ENCODE assay signal across 25 cellular contexts in the genomic region with DNA sequence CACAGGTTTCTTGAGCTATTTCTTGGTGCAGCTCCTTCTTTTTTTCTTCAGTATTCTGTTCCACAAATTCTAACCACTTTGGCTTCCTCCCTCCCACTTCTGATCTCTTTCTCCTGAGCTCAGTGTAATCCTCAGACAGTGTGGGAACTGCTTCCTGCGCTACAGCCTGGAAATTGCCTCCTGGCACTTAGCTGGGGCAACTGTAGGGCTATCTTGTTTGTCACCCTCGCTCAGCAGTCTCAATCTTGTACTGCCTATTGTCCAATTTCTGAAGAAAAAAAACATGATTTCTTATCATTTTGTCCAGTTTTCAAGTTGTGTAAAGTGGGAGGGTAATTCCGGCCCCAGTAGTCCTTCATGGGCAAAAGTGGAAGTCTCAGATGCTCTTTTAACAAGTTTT.
"Had no signal": no experiment of that assay in that cellular context is flagged by ENCODE, and none has a peak within 500 bp of the region (broad histone marks: within the 10 kb centered on the region; RNA-seq: fewer than 3 reads in every experiment).

No MANE protein-coding gene starts in this region.

- H3K9me3 Mint-ChIP-seq: mesothelial cell of epicardium, natural killer cell, type B pancreatic cell had no signal

- H3K27ac ChIP-seq: gastroesophageal sphincter, ovary, right atrium auricular region, sigmoid colon, skin epidermis, suprapubic skin, thyroid gland had no signal

- H3K36me3 Mint-ChIP-seq: mesothelial cell of epicardium, natural killer cell, type B pancreatic cell had no signal

- H3K27ac Mint-ChIP-seq: memory B cell, mesothelial cell of epicardium, natural killer cell, type B pancreatic cell had no signal

- H3K9me3 ChIP-seq: gastroesophageal sphincter, ovary, right atrium auricular region, sigmoid colon, suprapubic skin, thyroid gland had no signal

- DNase-seq: cortex of kidney; effector memory CD4-positive, alpha-beta T cell; foreskin fibroblast; glutamatergic neuron; islet precursor cell; natural killer cell; nucleus accumbens; ovary; sigmoid colon; stimulated activated CD4-positive, alpha-beta T cell treated with anti-CD3 and anti-CD28 coated beads, Interleukin-12 subunit alpha, Interleukin-12 subunit beta, amount 100 ng/mL, for 4 hours; stimulated activated CD4-positive, alpha-beta T cell treated with anti-CD3 and anti-CD28 coated beads, Interleukin-2, amount 100 ng/mL, for 48 hours; stimulated activated naive CD8-positive, alpha-beta T cell treated with anti-CD3 and anti-CD28 coated beads, Interleukin-15, Interleukin-2, amounts not matched to agents 100 U/mL and 50 U/mL, for 24 hours; thyroid gland had no signal

- H3K27me3 ChIP-seq: gastroesophageal sphincter, ovary, right atrium auricular region, sigmoid colon, thyroid gland had no signal

- H3K4me3 Mint-ChIP-seq: memory B cell, mesothelial cell of epicardium, natural killer cell, neural crest cell, type B pancreatic cell had no signal

- H3K4me1 ChIP-seq: gastroesophageal sphincter, right atrium auricular region, sigmoid colon, suprapubic skin, thyroid gland had no signal

- H3K4me3 ChIP-seq: gastroesophageal sphincter, ovary, right atrium auricular region, sigmoid colon, skin epidermis, suprapubic skin, thyroid gland had no signal

- FAIRE-seq: endometrium, urothelium cell line had no signal

- ATAC-seq: esophagus mucosa; gastroesophageal sphincter; left lobe of liver; natural killer cell; stimulated activated naive CD8-positive, alpha-beta T cell treated with anti-CD3 and anti-CD28 coated beads, Interleukin-15, Interleukin-2, amounts not matched to agents 100 U/mL and 50 U/mL, for 24 hours had no signal

- H3K36me3 ChIP-seq: gastroesophageal sphincter, ovary, right atrium auricular region, sigmoid colon, suprapubic skin, thyroid gland had no signal

- H3K4me1 Mint-ChIP-seq: memory B cell, natural killer cell had no signal
